ENCODE assay signal across 15 cellular contexts in genomic region chr2:130611140-130611539, GRCh38. TPM values are rescaled to one million over a fixed set of nuclear protein-coding genes. Genes with fewer than 3 reads are reported as not detected.
"Had no signal": no experiment of that assay in that cellular context is flagged by ENCODE, and none has a peak within 500 bp of the region (broad histone marks: within the 10 kb centered on the region; RNA-seq: fewer than 3 reads in every experiment).

Gene POTEJ (plus strand): TSS chr2:130611440. CDS start chr2:130611533, 93 bp downstream.

RNA-seq across cellular contexts. Expression of gene POTEJ, which starts in this region (rescaled TPM):
- total RNA-seq: activated B cell treated with CpG ODN at 0.5 μM for 24 hours; activated CD4-positive, alpha-beta memory T cell treated with anti-CD3 and anti-CD28 coated beads for 36 hours; activated CD4-positive, alpha-beta memory T cell treated with anti-CD3 and anti-CD28 coated beads, Interleukin-2, amount 10 ng/mL, durations not matched to agents 7 days and 5 days; activated CD4-positive, alpha-beta T cell treated with anti-CD3 and anti-CD28 coated beads for 36 hours; activated CD4-positive, alpha-beta T cell treated with anti-CD3 and anti-CD28 coated beads, Interleukin-2, amount 10 ng/mL, durations not matched to agents 24 days and 14 days; activated CD4-positive, alpha-beta T cell treated with anti-CD3 and anti-CD28 coated beads, Interleukin-2, amount 10 ng/mL, durations not matched to agents 7 days and 5 days; activated CD8-positive, alpha-beta memory T cell treated with anti-CD3 and anti-CD28 coated beads for 36 hours; activated CD8-positive, alpha-beta memory T cell treated with anti-CD3 and anti-CD28 coated beads, Interleukin-2, amount 10 ng/mL, durations not matched to agents 7 days and 5 days; activated CD8-positive, alpha-beta T cell treated with anti-CD3 and anti-CD28 coated beads for 36 hours; activated CD8-positive, alpha-beta T cell treated with anti-CD3 and anti-CD28 coated beads, Interleukin-2, amount 10 ng/mL, durations not matched to agents 7 days and 5 days; T-cell; T-helper 1 cell treated with Interleukin-12 subunit alpha and Interleukin-12 subunit beta and Interleukin-4 antibody, amounts not matched to agents 30 ng/mL and 1 ng/mL, for 36 hours; T-helper 17 cell; T-helper 2 cell treated with Interferon-gamma antibody and Interleukin-4, amounts not matched to agents 100 ng/mL and 5 ng/mL, for 36 hours; WTC11 had no signal
